13 cellular contexts compared by ENCODE assay signal in genomic region chr1:14926214-14926613, GRCh38.
DNase-seq lines count a peak whose midpoint lies in the region; ATAC-seq and TF ChIP-seq lines count a peak whose summit lies in the region.
"Had no signal": no experiment of that assay in that cellular context is flagged by ENCODE, and none has a peak within 500 bp of the region (broad histone marks: within the 10 kb centered on the region; RNA-seq: fewer than 3 reads in every experiment).

No MANE protein-coding gene starts in this region.

- H3K4me3 ChIP-seq in DND-41 (ENCODE audit: low read depth in 1 of 2, low read length in 2 of 2) (no peak overlapping the region), fibroblast of lung (replicated peaks in 1 of 4; ENCODE audit: control extremely low read depth in 1 of 4, insufficient read depth in 1 of 4, low read depth in 3 of 4, low read length in 4 of 4) (peak overlapping the region in 1 of 4 experiments; percentile 15), osteoblast (ENCODE audit: insufficient read depth, low read length) (no peak overlapping the region), tibial nerve (no peak overlapping the region)

- H3K36me3 ChIP-seq in DND-41 (ENCODE audit: insufficient read depth, low read length) = no peaks in the 10 kb centered on the region
- H3K36me3 ChIP-seq in fibroblast of lung (ENCODE audit: control insufficient read depth, insufficient read depth, low read length) = no peaks in the 10 kb centered on the region
- H3K36me3 ChIP-seq in osteoblast (ENCODE audit: insufficient read depth, low read length) = no peaks in the 10 kb centered on the region
- H3K36me3 ChIP-seq in tibial nerve = no peaks in the 10 kb centered on the region

- peaks cover 68% of the 10 kb centered on the region for H4K20me1 ChIP-seq in DND-41 (ENCODE audit: insufficient read depth, low read length)
- no peaks in the 10 kb centered on the region for H4K20me1 ChIP-seq in fibroblast of lung (ENCODE audit: control insufficient read depth, extremely low read depth, insufficient read depth, low read length)
- H4K20me1 ChIP-seq in osteoblast (ENCODE audit: insufficient read depth, low read length) = peaks cover 6% of the 10 kb centered on the region

- no peaks in the 10 kb centered on the region for H3K9me3 ChIP-seq in DND-41 (ENCODE audit: insufficient read depth, low read length, severe bottlenecking)
- H3K9me3 ChIP-seq in fibroblast of lung (ENCODE audit: control insufficient read depth, insufficient read depth, low read depth, low read length) = no peaks in the 10 kb centered on the region
- no peaks in the 10 kb centered on the region for H3K9me3 ChIP-seq in osteoblast (ENCODE audit: low read depth, low read length)
- no peaks in the 10 kb centered on the region for H3K9me3 ChIP-seq in tibial nerve

- peaks cover 20% of the 10 kb centered on the region for H3K4me1 ChIP-seq in DND-41 (ENCODE audit: insufficient read depth, low read length)
- H3K4me1 ChIP-seq in fibroblast of lung (ENCODE audit: control insufficient read depth, extremely low read depth, insufficient read depth, low read length) = peaks cover 30% of the 10 kb centered on the region
- H3K4me1 ChIP-seq in osteoblast (ENCODE audit: insufficient read depth, low read length) = peaks cover 27% of the 10 kb centered on the region
- peaks cover 0 to 25% (median 8%) of the 10 kb centered on the region in 4 donors for H3K4me1 ChIP-seq in tibial nerve

- H3K27ac ChIP-seq in DND-41 (ENCODE audit: low read length) (no peak overlapping the region), fibroblast of lung (ENCODE audit: insufficient read depth, low read length) (no peak overlapping the region), osteoblast (ENCODE audit: low read depth, low read length) (peak overlapping the region; percentile 67), tibial nerve (no peak overlapping the region)
- H3K27ac ChIP-seq: foreskin keratinocyte had no signal

- H3K79me2 ChIP-seq in DND-41 (ENCODE audit: insufficient read depth, low read length) = peaks cover 40% of the 10 kb centered on the region
- peaks cover 4% of the 10 kb centered on the region for H3K79me2 ChIP-seq in fibroblast of lung (ENCODE audit: control insufficient read depth, insufficient read depth, low read length)
- H3K79me2 ChIP-seq in osteoblast (ENCODE audit: insufficient read depth, low read length) = peaks cover 17% of the 10 kb centered on the region

- no peak for TF ChIP-seq CTCF in DND-41 (IDR thresholded peaks at IDR 0.05; ENCODE audit: borderline replicate concordance, extremely low read depth, low read length, poor library complexity, severe bottlenecking)
- TF ChIP-seq CTCF in fibroblast of lung (conservative IDR thresholded peaks at IDR 0.05 in 1 of 2, IDR thresholded peaks at IDR 0.05 in 1 of 2; ENCODE audit: low read depth in 1 of 2, low read length in 2 of 2) = no peak
- no peak for TF ChIP-seq CTCF in osteoblast (IDR thresholded peaks at IDR 0.05; ENCODE audit: extremely low read depth, low read depth, low read length)
- no peak for TF ChIP-seq CTCF in tibial nerve (IDR thresholded peaks at IDR 0.05)

- 69 to 80% methylated on average over 3 of the region's 3 CpGs for WGBS in tibial nerve, 2 donors

- TF ChIP-seq EP300 in tibial nerve (IDR thresholded peaks at IDR 0.05) = no peak

- no peak for DNase-seq in DND-41
- DNase-seq in fibroblast of lung (ENCODE audit: low read depth in 2 of 2) = no peak
- DNase-seq in osteoblast (ENCODE audit: insufficient read length, low spot score, missing footprints) = peak; percentile 97
- DNase-seq in DMS 273 (lab: John Stamatoyannopoulos, UW; ENCODE audit: unreplicated experiment) = no peak
- no peak for DNase-seq in NCI-H2196 treated with DMSO at 0.1 percent for 48 hours (lab: John Stamatoyannopoulos, UW; ENCODE audit: unreplicated experiment)
- no peak for DNase-seq in tibial nerve (ENCODE audit: low spot score in 2 of 2)
- no peak for DNase-seq in UCSD-AML1 (lab: John Stamatoyannopoulos, UW; ENCODE audit: unreplicated experiment)
- DNase-seq: activated naive CD8-positive, alpha-beta T cell treated with anti-CD3 and anti-CD28 coated beads, Interleukin-2, amount 10 ng/mL, durations not matched to agents 7 days and 5 days; H7; MM.1S; SIG-M5 had no signal

- ATAC-seq in DND-41 (ENCODE audit: insufficient read depth, low read depth) (no peak), SK-N-SH treated with all-trans-retinoic acid at 6 μM for 48 hours (peak; percentile 13; the same call in 2 of the 3 replicates)
- ATAC-seq: foreskin keratinocyte had no signal

- peak overlapping the region; percentile 77; the same call in 1 of the 2 replicates for H3K4me2 ChIP-seq in DND-41 (ENCODE audit: insufficient read depth, low read length)
- peak overlapping the region; percentile 54 for H3K4me2 ChIP-seq in fibroblast of lung (ENCODE audit: extremely low read depth, insufficient read depth, low read length)
- peak overlapping the region; percentile 42 for H3K4me2 ChIP-seq in osteoblast (ENCODE audit: insufficient read depth, low read length)

- H3K9ac ChIP-seq in DND-41 (ENCODE audit: low read depth, low read length) = no peak overlapping the region
- H3K9ac ChIP-seq in fibroblast of lung (ENCODE audit: insufficient read depth, low read length) = no peak overlapping the region

- H2AFZ ChIP-seq in DND-41 (ENCODE audit: low read depth, low read length) (no peak overlapping the region), fibroblast of lung (ENCODE audit: low read length) (no peak overlapping the region), osteoblast (ENCODE audit: low read length) (no peak overlapping the region)

- no peak for TF ChIP-seq POLR2A in tibial nerve (IDR thresholded peaks at IDR 0.05)

- peaks cover 11% of the 10 kb centered on the region for H3K27me3 ChIP-seq in DND-41 (ENCODE audit: insufficient read depth, low read length, poor library complexity)
- no peaks in the 10 kb centered on the region for H3K27me3 ChIP-seq in fibroblast of lung (ENCODE audit: control insufficient read depth, insufficient read depth, low read length)
- H3K27me3 ChIP-seq in osteoblast (ENCODE audit: insufficient read depth, low read length) = no peaks in the 10 kb centered on the region
- peaks cover 0 to 12% of the 10 kb centered on the region in 2 donors for H3K27me3 ChIP-seq in tibial nerve
- H3K27me3 ChIP-seq: foreskin keratinocyte had no signal

TF ChIP-seq in SK-N-SH treated with all-trans-retinoic acid at 6 μM for 48 hours, 23 proteins besides CTCF, POLR2A, EP300 and RAD21 (continues in another document):
- TF ChIP-seq SNAI2 (CRISPR knock-in tag; IDR thresholded peaks at IDR 0.05) (no peak), ZC3H10 (CRISPR knock-in tag; IDR thresholded peaks at IDR 0.05) (no peak), BACH2 (CRISPR knock-in tag; IDR thresholded peaks at IDR 0.05; ENCODE audit: borderline replicate concordance) (no peak), TCF4 (CRISPR knock-in tag; IDR thresholded peaks at IDR 0.05; ENCODE audit: borderline replicate concordance) (no peak), ZFP30 (CRISPR knock-in tag; IDR thresholded peaks at IDR 0.05) (no peak), GLIS3 (CRISPR knock-in tag; IDR thresholded peaks at IDR 0.05) (no peak), PPARA (CRISPR knock-in tag; IDR thresholded peaks at IDR 0.05; ENCODE audit: borderline replicate concordance) (no peak), CSRNP3 (CRISPR knock-in tag; IDR thresholded peaks at IDR 0.05) (no peak)
- TF ChIP-seq, protein P1, sequence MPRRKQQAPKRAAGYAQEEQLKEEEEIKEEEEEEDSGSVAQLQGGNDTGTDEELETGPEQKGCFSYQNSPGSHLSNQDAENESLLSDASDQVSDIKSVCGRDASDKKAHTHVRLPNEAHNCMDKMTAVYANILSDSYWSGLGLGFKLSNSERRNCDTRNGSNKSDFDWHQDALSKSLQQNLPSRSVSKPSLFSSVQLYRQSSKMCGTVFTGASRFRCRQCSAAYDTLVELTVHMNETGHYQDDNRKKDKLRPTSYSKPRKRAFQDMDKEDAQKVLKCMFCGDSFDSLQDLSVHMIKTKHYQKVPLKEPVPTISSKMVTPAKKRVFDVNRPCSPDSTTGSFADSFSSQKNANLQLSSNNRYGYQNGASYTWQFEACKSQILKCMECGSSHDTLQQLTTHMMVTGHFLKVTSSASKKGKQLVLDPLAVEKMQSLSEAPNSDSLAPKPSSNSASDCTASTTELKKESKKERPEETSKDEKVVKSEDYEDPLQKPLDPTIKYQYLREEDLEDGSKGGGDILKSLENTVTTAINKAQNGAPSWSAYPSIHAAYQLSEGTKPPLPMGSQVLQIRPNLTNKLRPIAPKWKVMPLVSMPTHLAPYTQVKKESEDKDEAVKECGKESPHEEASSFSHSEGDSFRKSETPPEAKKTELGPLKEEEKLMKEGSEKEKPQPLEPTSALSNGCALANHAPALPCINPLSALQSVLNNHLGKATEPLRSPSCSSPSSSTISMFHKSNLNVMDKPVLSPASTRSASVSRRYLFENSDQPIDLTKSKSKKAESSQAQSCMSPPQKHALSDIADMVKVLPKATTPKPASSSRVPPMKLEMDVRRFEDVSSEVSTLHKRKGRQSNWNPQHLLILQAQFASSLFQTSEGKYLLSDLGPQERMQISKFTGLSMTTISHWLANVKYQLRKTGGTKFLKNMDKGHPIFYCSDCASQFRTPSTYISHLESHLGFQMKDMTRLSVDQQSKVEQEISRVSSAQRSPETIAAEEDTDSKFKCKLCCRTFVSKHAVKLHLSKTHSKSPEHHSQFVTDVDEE (CRISPR knock-in tag; IDR thresholded peaks at IDR 0.05) = no peak
- TF ChIP-seq, protein P2, sequence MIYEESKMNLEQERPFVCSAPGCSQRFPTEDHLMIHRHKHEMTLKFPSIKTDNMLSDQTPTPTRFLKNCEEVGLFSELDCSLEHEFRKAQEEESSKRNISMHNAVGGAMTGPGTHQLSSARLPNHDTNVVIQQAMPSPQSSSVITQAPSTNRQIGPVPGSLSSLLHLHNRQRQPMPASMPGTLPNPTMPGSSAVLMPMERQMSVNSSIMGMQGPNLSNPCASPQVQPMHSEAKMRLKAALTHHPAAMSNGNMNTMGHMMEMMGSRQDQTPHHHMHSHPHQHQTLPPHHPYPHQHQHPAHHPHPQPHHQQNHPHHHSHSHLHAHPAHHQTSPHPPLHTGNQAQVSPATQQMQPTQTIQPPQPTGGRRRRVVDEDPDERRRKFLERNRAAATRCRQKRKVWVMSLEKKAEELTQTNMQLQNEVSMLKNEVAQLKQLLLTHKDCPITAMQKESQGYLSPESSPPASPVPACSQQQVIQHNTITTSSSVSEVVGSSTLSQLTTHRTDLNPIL (CRISPR knock-in tag; IDR thresholded peaks at IDR 0.05; ENCODE audit: low read depth) = no peak
